15 cellular contexts compared by ENCODE assay signal in genomic region chr1:14850563-14850962, GRCh38.
DNase-seq lines count a peak whose midpoint lies in the region; ATAC-seq and TF ChIP-seq lines count a peak whose summit lies in the region.
"Had no signal": no experiment of that assay in that cellular context is flagged by ENCODE, and none has a peak within 500 bp of the region (broad histone marks: within the 10 kb centered on the region; RNA-seq: fewer than 3 reads in every experiment).

No MANE protein-coding gene starts in this region.

- H3K4me3 ChIP-seq in Loucy (ENCODE audit: low read length, poor library complexity, severe bottlenecking), result no peak overlapping the region

- no peaks in the 10 kb centered on the region for H3K9me3 Mint-ChIP-seq in nephron
- peaks cover 5% of the 10 kb centered on the region for H3K9me3 Mint-ChIP-seq in chondrocyte (ENCODE audit: low read depth)
- H3K9me3 Mint-ChIP-seq: stimulated activated naive CD8-positive, alpha-beta T cell treated with anti-CD3 and anti-CD28 coated beads, Interleukin-15, Interleukin-2, amounts not matched to agents 100 ng/mL and 50 ng/mL, for 24 hours had no signal

- no peaks in the 10 kb centered on the region for H3K9me2 ChIP-seq in Loucy (replicated peaks; ENCODE audit: low read depth, low read length)
- H3K9me2 ChIP-seq: SK-N-SH had no signal

- H3K9me3 ChIP-seq in Loucy (ENCODE audit: insufficient read depth, low read depth, low read length), result no peaks in the 10 kb centered on the region
- H3K9me3 ChIP-seq: SK-N-SH had no signal

- no peak overlapping the region for H3K9ac ChIP-seq in Loucy (ENCODE audit: low read depth, low read length, poor library complexity, severe bottlenecking)
- H3K9ac ChIP-seq: SK-N-SH had no signal

- no peaks in the 10 kb centered on the region for H4K20me1 ChIP-seq in Loucy (ENCODE audit: insufficient read depth, low read length, poor library complexity, severe bottlenecking)

- no peak overlapping the region for H3K4me2 ChIP-seq in Loucy (ENCODE audit: low read depth, low read length, poor library complexity, severe bottlenecking)
- H3K4me2 ChIP-seq: SK-N-SH had no signal

- H3K36me3 ChIP-seq in Loucy (ENCODE audit: insufficient read depth, low read length), result no peaks in the 10 kb centered on the region

- peak; percentile 16 for DNase-seq in DMS 273 (lab: John Stamatoyannopoulos, UW; ENCODE audit: unreplicated experiment)
- no peak for DNase-seq in DMS 273 treated with DMSO at 0.1 percent for 48 hours (lab: John Stamatoyannopoulos, UW)
- no peak for DNase-seq in chondrocyte (ENCODE audit: low spot score)
- DNase-seq in DMS53 (lab: John Stamatoyannopoulos, UW), result no peak
- DNase-seq: activated CD8-positive, alpha-beta T cell treated with anti-CD3 and anti-CD28 coated beads for 36 hours; effector CD4-positive, alpha-beta T cell; naive thymus-derived CD4-positive, alpha-beta T cell; NCI-H2081 treated with DMSO at 0.1 percent for 48 hours; SK-N-SH had no signal

- H3K27ac ChIP-seq in VCaP, result no peak overlapping the region
- H3K27ac ChIP-seq: 22Rv1 had no signal

- H3K4me1 ChIP-seq in Loucy (ENCODE audit: insufficient read depth, low read length, poor library complexity, severe bottlenecking), result no peaks in the 10 kb centered on the region

- H3K27ac Mint-ChIP-seq in nephron, result no peak overlapping the region
- H3K27ac Mint-ChIP-seq in chondrocyte (ENCODE audit: unreplicated experiment), result no peak overlapping the region
- H3K27ac Mint-ChIP-seq: activated CD8-positive, alpha-beta T cell treated with anti-CD3 and anti-CD28 coated beads for 36 hours; naive thymus-derived CD4-positive, alpha-beta T cell; stimulated activated naive CD8-positive, alpha-beta T cell treated with anti-CD3 and anti-CD28 coated beads, Interleukin-15, Interleukin-2, amounts not matched to agents 100 ng/mL and 50 ng/mL, for 24 hours had no signal

- H3K36me3 Mint-ChIP-seq in nephron (ENCODE audit: low read depth), result no peaks in the 10 kb centered on the region
- no peaks in the 10 kb centered on the region for H3K36me3 Mint-ChIP-seq in chondrocyte (ENCODE audit: low read depth)
- H3K36me3 Mint-ChIP-seq: naive thymus-derived CD4-positive, alpha-beta T cell had no signal

- no peak overlapping the region for H3K4me3 Mint-ChIP-seq in nephron
- no peak overlapping the region for H3K4me3 Mint-ChIP-seq in chondrocyte (ENCODE audit: unreplicated experiment)
- H3K4me3 Mint-ChIP-seq: activated CD8-positive, alpha-beta T cell treated with anti-CD3 and anti-CD28 coated beads for 36 hours; naive thymus-derived CD4-positive, alpha-beta T cell; stimulated activated naive CD8-positive, alpha-beta T cell treated with anti-CD3 and anti-CD28 coated beads, Interleukin-15, Interleukin-2, amounts not matched to agents 100 ng/mL and 50 ng/mL, for 24 hours had no signal

- H3K27me3 Mint-ChIP-seq in nephron (ENCODE audit: low read depth), result peaks cover 14% of the 10 kb centered on the region
- H3K27me3 Mint-ChIP-seq in chondrocyte (ENCODE audit: low read depth), result peaks cover 12% of the 10 kb centered on the region
- H3K27me3 Mint-ChIP-seq: activated CD8-positive, alpha-beta T cell treated with anti-CD3 and anti-CD28 coated beads for 36 hours; stimulated activated naive CD8-positive, alpha-beta T cell treated with anti-CD3 and anti-CD28 coated beads, Interleukin-15, Interleukin-2, amounts not matched to agents 100 ng/mL and 50 ng/mL, for 24 hours had no signal

- no peaks in the 10 kb centered on the region for H3K27me3 ChIP-seq in Loucy (ENCODE audit: insufficient read depth, low read length, poor library complexity, severe bottlenecking)

- H3K79me2 ChIP-seq in Loucy (ENCODE audit: insufficient read depth, low read length), result no peaks in the 10 kb centered on the region

- H3K4me1 Mint-ChIP-seq in nephron (peaks cover 17% of the 10 kb centered on the region), chondrocyte (ENCODE audit: low read depth) (no peaks in the 10 kb centered on the region)
- H3K4me1 Mint-ChIP-seq: naive thymus-derived CD4-positive, alpha-beta T cell had no signal

- H3F3A ChIP-seq in Loucy (ENCODE audit: low read depth), result no peaks in the 10 kb centered on the region

- TF ChIP-seq CTCF in Loucy (conservative IDR thresholded peaks at IDR 0.05; ENCODE audit: low read length), result peak; percentile 15; the same call in 1 of the 2 replicates
- TF ChIP-seq CTCF in VCaP (conservative IDR thresholded peaks at IDR 0.05), result peak; percentile 66
- peak in 2 of 3 experiments; percentile 22 to 28 for TF ChIP-seq CTCF in nephron (IDR thresholded peaks at IDR 0.05; ENCODE audit: unreplicated experiment in 3 of 3)
- no peak for TF ChIP-seq CTCF in chondrocyte (IDR thresholded peaks at IDR 0.05)

- H2AFZ ChIP-seq in Loucy (ENCODE audit: low read length), result no peak overlapping the region

- ATAC-seq in HG02938 (IDR thresholded peaks at IDR 0.05; ENCODE audit: unreplicated experiment), result no peak
- ATAC-seq: activated CD8-positive, alpha-beta T cell treated with anti-CD3 and anti-CD28 coated beads for 36 hours; naive thymus-derived CD4-positive, alpha-beta T cell had no signal
